In the genomic region with DNA sequence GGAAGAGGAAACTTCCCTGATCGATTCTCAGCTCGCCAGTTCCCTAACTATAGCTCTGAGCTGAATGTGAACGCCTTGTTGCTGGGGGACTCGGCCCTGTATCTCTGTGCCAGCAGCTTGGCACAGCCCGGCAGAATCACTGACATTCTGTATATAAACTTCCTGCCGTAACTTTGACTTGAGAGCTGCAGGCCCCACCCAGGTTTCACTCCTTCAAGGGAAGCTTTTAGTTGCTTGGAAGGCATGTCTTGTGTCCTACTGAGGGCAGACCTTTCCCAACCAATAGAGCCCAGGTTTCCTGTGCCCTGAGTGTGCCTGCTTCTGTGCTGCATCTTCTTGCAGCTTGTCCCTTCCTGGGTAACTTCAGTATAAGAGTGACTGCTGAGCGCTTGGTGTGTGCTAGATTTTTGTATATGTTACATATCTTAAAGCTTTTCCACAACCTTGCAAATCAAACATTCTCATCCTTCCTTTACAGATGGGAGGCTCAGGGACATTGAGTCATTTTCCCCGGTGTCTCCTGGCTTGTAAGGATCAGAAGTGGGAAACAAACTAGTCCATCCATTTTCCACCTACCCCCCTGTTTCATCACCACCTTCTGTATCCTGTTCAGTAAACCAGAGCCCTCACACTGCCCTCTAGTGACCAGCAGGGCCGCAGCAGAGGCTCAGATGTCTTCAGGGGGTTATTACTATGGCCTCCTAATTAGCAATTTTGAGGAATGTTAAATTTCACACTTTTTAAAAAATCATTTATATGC, we compare ENCODE assay signal across 1 cellular context.
TF ChIP-seq lines count a peak whose summit lies in the region.

No MANE protein-coding gene starts in this region.

TF ChIP-seq in K562, 482 proteins besides CTCF, POLR2A, EP300 and RAD21 (continued from another document):
- TF ChIP-seq BCLAF1 (IDR thresholded peaks at IDR 0.05; ENCODE audit: borderline replicate concordance in 1 of 2, control insufficient read depth in 1 of 2, low read depth in 2 of 2, low read length in 1 of 2) (no peak), CEBPB (tag; IDR thresholded peaks at IDR 0.05) (0 out of 2 replicates have a peak, but pooled peaks have one; percentile 37), SRF (CRISPR knock-in tag; IDR thresholded peaks at IDR 0.05) (peak in 1 of 2 experiments; percentile 44; a peak in 1 of 4 replicates), JUN (IDR thresholded peaks at IDR 0.05; ENCODE audit: borderline replicate concordance, low read depth, low read length) (no peak), JUN (CRISPR knock-in tag; IDR thresholded peaks at IDR 0.05; ENCODE audit: borderline replicate concordance) (no peak)
- TF ChIP-seq, protein P1, sequence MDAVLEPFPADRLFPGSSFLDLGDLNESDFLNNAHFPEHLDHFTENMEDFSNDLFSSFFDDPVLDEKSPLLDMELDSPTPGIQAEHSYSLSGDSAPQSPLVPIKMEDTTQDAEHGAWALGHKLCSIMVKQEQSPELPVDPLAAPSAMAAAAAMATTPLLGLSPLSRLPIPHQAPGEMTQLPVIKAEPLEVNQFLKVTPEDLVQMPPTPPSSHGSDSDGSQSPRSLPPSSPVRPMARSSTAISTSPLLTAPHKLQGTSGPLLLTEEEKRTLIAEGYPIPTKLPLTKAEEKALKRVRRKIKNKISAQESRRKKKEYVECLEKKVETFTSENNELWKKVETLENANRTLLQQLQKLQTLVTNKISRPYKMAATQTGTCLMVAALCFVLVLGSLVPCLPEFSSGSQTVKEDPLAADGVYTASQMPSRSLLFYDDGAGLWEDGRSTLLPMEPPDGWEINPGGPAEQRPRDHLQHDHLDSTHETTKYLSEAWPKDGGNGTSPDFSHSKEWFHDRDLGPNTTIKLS (IDR thresholded peaks at IDR 0.05; ENCODE audit: borderline replicate concordance, low read depth): no peak
